8 cellular contexts compared by ENCODE assay signal in genomic region chr16:79601978-79602609, GRCh38. TPM values are rescaled to one million over a fixed set of nuclear protein-coding genes. Genes with fewer than 3 reads are reported as not detected.
A peak's percentile ranks its signal among the peaks of the same experiment; 100 is the strongest.
DNase-seq lines count a peak whose midpoint lies in the region; ATAC-seq lines count a peak whose summit lies in the region.

No MANE protein-coding gene starts in this region.

- no peak for ATAC-seq in activated CD4-positive, CD25-positive, alpha-beta regulatory T cell treated with anti-CD3 and anti-CD28 coated beads, Interleukin-2, amount 50 U/mL, for 24 hours
- ATAC-seq in left lobe of liver (peak; percentile 43), GM18520 (IDR thresholded peaks at IDR 0.05; ENCODE audit: unreplicated experiment) (no peak)

- peak; percentile 61 to 77 (median 76) for DNase-seq in activated CD4-positive, CD25-positive, alpha-beta regulatory T cell (lab: John Stamatoyannopoulos, UW)
- DNase-seq in NCI-H2196 (lab: John Stamatoyannopoulos, UW; ENCODE audit: unreplicated experiment) = peak; percentile 63
- DNase-seq in activated CD4-positive, alpha-beta T cell treated with anti-CD3 and anti-CD28 coated beads for 48 hours = peak; percentile 91
- DNase-seq in dermis blood vessel endothelial cell = peak; percentile 84
- peak; percentile 89 for DNase-seq in left lobe of liver (ENCODE audit: low spot score)
- peak; percentile 68 to 87 for DNase-seq in stimulated activated CD4-positive, alpha-beta T cell treated with anti-CD3 and anti-CD28 coated beads, Interleukin-1b, Interleukin-23, amount 100 ng/mL, for 4 hours (ENCODE audit: low read depth in 2 of 2)

RNA-seq across cellular contexts. Expression of gene MAF, which starts 1.6 kb away (rescaled TPM):
- total RNA-seq in dermis blood vessel endothelial cell (30.3 and 43.7 TPM in 2 replicates), left lobe of liver (44.0 TPM)
